ENCODE assay signal across 28 cellular contexts in genomic region chr3:136604961-136605360, GRCh38.
A peak's percentile ranks its signal among the peaks of the same experiment; 100 is the strongest.
DNase-seq lines count a peak whose midpoint lies in the region; ATAC-seq and TF ChIP-seq lines count a peak whose summit lies in the region.
"Had no signal": no experiment of that assay in that cellular context is flagged by ENCODE, and none has a peak within 500 bp of the region (broad histone marks: within the 10 kb centered on the region; RNA-seq: fewer than 3 reads in every experiment).

No MANE protein-coding gene starts in this region.

- no peaks in the 10 kb centered on the region for H3K27me3 ChIP-seq in CD4-positive, CD25-positive, alpha-beta regulatory T cell (ENCODE audit: control insufficient read depth, insufficient read depth, low read length)
- no peaks in the 10 kb centered on the region for H3K27me3 ChIP-seq in esophagus muscularis mucosa
- H3K27me3 ChIP-seq: BE2C, brain microvascular endothelial cell, colonic mucosa, transverse colon had no signal

- TF ChIP-seq EP300 in Ishikawa (IDR thresholded peaks at IDR 0.05; ENCODE audit: borderline replicate concordance) (no peak), esophagus muscularis mucosa (IDR thresholded peaks at IDR 0.05) (no peak)

- H3K4me1 ChIP-seq in CD4-positive, CD25-positive, alpha-beta regulatory T cell (ENCODE audit: control insufficient read depth, insufficient read depth, low read length, poor library complexity, severe bottlenecking), result no peaks in the 10 kb centered on the region
- peaks cover 0 to 6% (median 2%) of the 10 kb centered on the region in 4 donors for H3K4me1 ChIP-seq in esophagus muscularis mucosa
- H3K4me1 ChIP-seq: BE2C, colonic mucosa, transverse colon had no signal

- no peak overlapping the region for H3K27ac ChIP-seq in CD4-positive, CD25-positive, alpha-beta regulatory T cell (ENCODE audit: insufficient read depth, low read length, poor library complexity, severe bottlenecking)
- H3K27ac ChIP-seq in esophagus muscularis mucosa (replicated peaks in 1 of 4), result no peak overlapping the region
- H3K27ac ChIP-seq: A549, brain microvascular endothelial cell, colonic mucosa, transverse colon had no signal

- TF ChIP-seq POLR2A in esophagus muscularis mucosa (IDR thresholded peaks at IDR 0.05; ENCODE audit: low read depth), result no peak

- H3K36me3 Mint-ChIP-seq in CD4-positive, CD25-positive, alpha-beta regulatory T cell, result peaks cover 23% of the 10 kb centered on the region
- peaks cover 5 to 18% (median 6%) of the 10 kb centered on the region in 3 donors for H3K36me3 Mint-ChIP-seq in immature natural killer cell

- 55% methylated on average over 1 of the region's 1 CpG for WGBS in esophagus muscularis mucosa

- TF ChIP-seq CTCF in esophagus muscularis mucosa (IDR thresholded peaks at IDR 0.05), result no peak

- no peak overlapping the region for H3K4me3 Mint-ChIP-seq in CD4-positive, CD25-positive, alpha-beta regulatory T cell
- H3K4me3 Mint-ChIP-seq in immature natural killer cell, result no peak overlapping the region
- H3K4me3 Mint-ChIP-seq: activated naive CD8-positive, alpha-beta T cell treated with anti-CD3 and anti-CD28 coated beads, Interleukin-2, amount 50 U/mL, for 24 hours; H9; IgD-negative memory B cell; WTC11 had no signal

- peak overlapping the region; percentile 2 to 74 (median 9) for H3K27ac Mint-ChIP-seq in CD4-positive, CD25-positive, alpha-beta regulatory T cell
- H3K27ac Mint-ChIP-seq in immature natural killer cell, result peak overlapping the region; percentile 20 to 76 (median 54)
- H3K27ac Mint-ChIP-seq: activated naive CD8-positive, alpha-beta T cell treated with anti-CD3 and anti-CD28 coated beads, Interleukin-2, amount 50 U/mL, for 24 hours; H9 had no signal

- no peak overlapping the region for H3K4me3 ChIP-seq in CD4-positive, CD25-positive, alpha-beta regulatory T cell (ENCODE audit: low read depth, low read length)
- no peak overlapping the region for H3K4me3 ChIP-seq in esophagus muscularis mucosa
- H3K4me3 ChIP-seq: A549, colonic mucosa, transverse colon had no signal

- H3K36me3 ChIP-seq in CD4-positive, CD25-positive, alpha-beta regulatory T cell (ENCODE audit: control insufficient read depth, insufficient read depth, low read length), result peaks cover 30% of the 10 kb centered on the region
- H3K36me3 ChIP-seq in esophagus muscularis mucosa, result peaks cover 0 to 45% (median 11%) of the 10 kb centered on the region in 4 donors
- H3K36me3 ChIP-seq: BE2C, brain microvascular endothelial cell, colonic mucosa had no signal

- H3K9me3 ChIP-seq in CD4-positive, CD25-positive, alpha-beta regulatory T cell (ENCODE audit: control insufficient read depth in 2 of 2, low read length in 2 of 2), result no peaks in the 10 kb centered on the region
- H3K9me3 ChIP-seq in esophagus muscularis mucosa, result no peaks in the 10 kb centered on the region
- H3K9me3 ChIP-seq: A549, BE2C, colonic mucosa, transverse colon had no signal

- H3K4me1 Mint-ChIP-seq in CD4-positive, CD25-positive, alpha-beta regulatory T cell, result peaks cover 13 to 30% (median 21%) of the 10 kb centered on the region in 4 donors
- H3K4me1 Mint-ChIP-seq in immature natural killer cell, result peaks cover 14 to 21% of the 10 kb centered on the region in 2 donors
- H3K4me1 Mint-ChIP-seq: H9 had no signal

- no peak for TF ChIP-seq RAD21 in Ishikawa (IDR thresholded peaks at IDR 0.05; ENCODE audit: low read depth)

- peaks cover 0 to 3% (median 0%) of the 10 kb centered on the region in 7 donors for H3K9me3 Mint-ChIP-seq in CD4-positive, CD25-positive, alpha-beta regulatory T cell
- H3K9me3 Mint-ChIP-seq in immature natural killer cell, result no peaks in the 10 kb centered on the region
- H3K9me3 Mint-ChIP-seq: activated naive CD8-positive, alpha-beta T cell treated with anti-CD3 and anti-CD28 coated beads, Interleukin-2, amount 50 U/mL, for 24 hours; H9; IgD-negative memory B cell; WTC11 had no signal

- no peaks in the 10 kb centered on the region for H3K27me3 Mint-ChIP-seq in CD4-positive, CD25-positive, alpha-beta regulatory T cell
- H3K27me3 Mint-ChIP-seq in immature natural killer cell (ENCODE audit: low read depth in 3 of 3), result peaks cover 0 to 2% (median 1%) of the 10 kb centered on the region in 3 donors
- H3K27me3 Mint-ChIP-seq: activated naive CD8-positive, alpha-beta T cell treated with anti-CD3 and anti-CD28 coated beads, Interleukin-2, amount 50 U/mL, for 24 hours; IgD-negative memory B cell; progenitor cell of endocrine pancreas had no signal

- DNase-seq in CD4-positive, CD25-positive, alpha-beta regulatory T cell, result peak in 1 of 3 donors; percentile 20
- peak; percentile 19 for DNase-seq in astrocyte of the hippocampus (ENCODE audit: low read depth, low spot score)
- no peak for DNase-seq in immature natural killer cell
- DNase-seq in esophagus muscularis mucosa (ENCODE audit: extremely low spot score), result no peak
- DNase-seq in HuH-7.5 (ENCODE audit: low spot score), result no peak
- DNase-seq: activated effector memory CD4-positive, alpha-beta T cell treated with anti-CD3 and anti-CD28 coated beads, Interleukin-2, amount 50 U/mL, for 16 hours; activated naive CD8-positive, alpha-beta T cell treated with anti-CD3 and anti-CD28 coated beads, Interleukin-2, amount 50 U/mL, for 24 hours; BE2C; brain microvascular endothelial cell; colonic mucosa; COR-L47; DND-41; H9; head of caudate nucleus; left cardiac atrium; mammary epithelial cell; NCI-H2081 treated with DMSO at 0.1 percent for 48 hours; OCI-M1; Right ventricle myocardium superior; stimulated activated CD8-positive, alpha-beta memory T cell treated with anti-CD3 and anti-CD28 coated beads, Interleukin-4, amount 100 ng/mL, for 48 hours; transverse colon had no signal

- no peak for ATAC-seq in CD4-positive, CD25-positive, alpha-beta regulatory T cell (ENCODE audit: low read depth in 2 of 2)
- no peak for ATAC-seq in GM18909 (IDR thresholded peaks at IDR 0.05; ENCODE audit: poor library complexity, unreplicated experiment)
- no peak for ATAC-seq in GM21717 (IDR thresholded peaks at IDR 0.05; ENCODE audit: unreplicated experiment)
- ATAC-seq: A549; activated naive CD8-positive, alpha-beta T cell treated with anti-CD3 and anti-CD28 coated beads, Interleukin-2, amount 50 U/mL, for 24 hours; left cardiac atrium; WTC11 had no signal

- intact Hi-C loops in esophagus muscularis mucosa (cut with DNase I), result no loop called here

TF ChIP-seq in Ishikawa, 13 proteins besides CTCF, POLR2A, EP300 and RAD21:
- TF ChIP-seq TEAD4 (IDR thresholded peaks at IDR 0.05) (peak; percentile 46; the same call in 1 of the 2 replicates), TCF12 (IDR thresholded peaks at IDR 0.05; ENCODE audit: low read depth) (no peak), CREB1 (IDR thresholded peaks at IDR 0.05; ENCODE audit: low read depth) (no peak), CEBPB (IDR thresholded peaks at IDR 0.05) (no peak)
TF ChIP-seq in Ishikawa: peak in this region for 1.
